Comparison of ENCODE assay signal across 32 cellular contexts in the genomic region with DNA sequence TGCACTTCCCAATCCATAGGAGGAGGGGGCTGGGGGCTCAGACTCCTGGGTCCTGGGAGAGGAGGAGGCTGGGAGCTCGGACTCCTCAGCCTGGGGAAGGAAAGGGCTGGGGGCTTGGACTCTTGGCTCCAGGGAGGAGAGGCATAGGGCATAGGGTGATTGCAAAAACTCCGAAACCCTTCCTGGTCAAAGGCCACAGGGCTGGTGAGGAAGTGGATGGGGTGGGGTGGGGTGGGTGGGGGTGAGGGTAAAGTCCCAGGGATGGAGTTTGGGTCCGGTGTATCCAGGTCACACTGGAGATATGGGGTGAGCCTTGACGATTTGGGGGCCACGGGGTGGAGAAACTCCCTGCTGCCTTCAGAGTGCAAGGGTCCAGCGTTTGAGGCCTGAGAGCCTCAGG. TPM values are rescaled to one million over a fixed set of nuclear protein-coding genes. Genes with fewer than 3 reads are reported as not detected.
DNase-seq lines count a peak whose midpoint lies in the region; ATAC-seq, FAIRE-seq and TF ChIP-seq lines count a peak whose summit lies in the region.
"Had no signal": no experiment of that assay in that cellular context is flagged by ENCODE, and none has a peak within 500 bp of the region (broad histone marks: within the 10 kb centered on the region; RNA-seq: fewer than 3 reads in every experiment).

No MANE protein-coding gene starts in this region.

- TF ChIP-seq EP300 in H1 (IDR thresholded peaks at IDR 0.05; ENCODE audit: borderline replicate concordance in 1 of 2, low read depth in 2 of 2, low read length in 2 of 2) (no peak), ovary (IDR thresholded peaks at IDR 0.05) (no peak)

- H3K27ac ChIP-seq in GM23338 (ENCODE audit: low read depth), result no peak overlapping the region
- no peak overlapping the region for H3K27ac ChIP-seq in H1 (ENCODE audit: low read depth, low read length)
- H3K27ac ChIP-seq in small intestine (ENCODE audit: low read depth in 1 of 2, low read length in 1 of 2), result peak overlapping the region; percentile 97 to 98
- no peak overlapping the region for H3K27ac ChIP-seq in ovary
- H3K27ac ChIP-seq: coronary artery, neutrophil had no signal

- peaks cover 10% of the 10 kb centered on the region; the same call in 1 of the 2 replicates for H3K23me2 ChIP-seq in H1 (ENCODE audit: low read depth, low read length)

- H3K4me1 Mint-ChIP-seq in GM23338, result no peaks in the 10 kb centered on the region
- peaks cover 7% of the 10 kb centered on the region for H3K4me1 Mint-ChIP-seq in mesothelial cell of epicardium
- H3K4me1 Mint-ChIP-seq: activated naive CD8-positive, alpha-beta T cell treated with anti-CD3 and anti-CD28 coated beads for 36 hours had no signal

- H3K27ac Mint-ChIP-seq in GM23338 (no peak overlapping the region), mesothelial cell of epicardium (peak overlapping the region; percentile 86)
- H3K27ac Mint-ChIP-seq: activated naive CD8-positive, alpha-beta T cell treated with anti-CD3 and anti-CD28 coated beads for 36 hours; brain; IgD-negative memory B cell had no signal

- H3K27me3 Mint-ChIP-seq in GM23338 (ENCODE audit: insufficient read depth, low read depth, poor library complexity), result peaks cover 4% of the 10 kb centered on the region
- peaks cover 49% of the 10 kb centered on the region for H3K27me3 Mint-ChIP-seq in mesothelial cell of epicardium (ENCODE audit: low read depth)

- H3K14ac ChIP-seq in H1 (ENCODE audit: insufficient read length), result no peak overlapping the region

- no peak for TF ChIP-seq RAD21 in H1 (IDR thresholded peaks at IDR 0.05 in 1 of 2, conservative IDR thresholded peaks at IDR 0.05 in 1 of 2; ENCODE audit: low read depth in 2 of 2, low read length in 2 of 2)

- H3K4ac ChIP-seq in H1 (replicated peaks; ENCODE audit: insufficient read length, low read depth, low read length), result no peak overlapping the region

- peaks cover 84% of the 10 kb centered on the region for H3K9me3 Mint-ChIP-seq in GM23338
- H3K9me3 Mint-ChIP-seq in mesothelial cell of epicardium, result no peaks in the 10 kb centered on the region
- H3K9me3 Mint-ChIP-seq: activated naive CD8-positive, alpha-beta T cell treated with anti-CD3 and anti-CD28 coated beads for 36 hours; activated T-cell treated with anti-CD3 and anti-CD28 coated beads, Interleukin-2, amount 50 U/mL, for 4 hours had no signal

- H3K4me2 ChIP-seq in GM23338, result peak overlapping the region; percentile 97
- H3K4me2 ChIP-seq in H1 (ENCODE audit: insufficient read depth in 1 of 2, low read depth in 2 of 2, low read length in 2 of 2), result peak overlapping the region; percentile 75 to 78
- H3K4me2 ChIP-seq: SK-N-SH had no signal

- FAIRE-seq in H1 (lab: Jason Lieb, UNC), result no peak
- no peak for FAIRE-seq in small intestine (lab: Jason Lieb, UNC)
- FAIRE-seq: endothelial cell of umbilical vein, urothelium cell line had no signal

- no peak overlapping the region for H4K91ac ChIP-seq in H1 (replicated peaks; ENCODE audit: insufficient read length, low read length)

- TF ChIP-seq CTCF in GM23338 (conservative IDR thresholded peaks at IDR 0.05; ENCODE audit: low read depth in 2 of 2) (no peak), H1 (IDR thresholded peaks at IDR 0.05; ENCODE audit: control extremely low read depth in 1 of 3, insufficient read depth in 1 of 3, low read depth in 1 of 3, low read length in 3 of 3) (no peak), mesothelial cell of epicardium (IDR thresholded peaks at IDR 0.05; ENCODE audit: unreplicated experiment) (no peak), GM13977 (IDR thresholded peaks at IDR 0.05; ENCODE audit: extremely low read depth, insufficient read depth, missing control alignments) (no peak), ovary (IDR thresholded peaks at IDR 0.05) (no peak)

- H3K4me3 Mint-ChIP-seq in GM23338 (no peak overlapping the region), mesothelial cell of epicardium (peak overlapping the region; percentile 67)
- H3K4me3 Mint-ChIP-seq: activated naive CD8-positive, alpha-beta T cell treated with anti-CD3 and anti-CD28 coated beads for 36 hours; activated T-cell treated with anti-CD3 and anti-CD28 coated beads, Interleukin-2, amount 50 U/mL, for 4 hours had no signal

- peaks cover 41% of the 10 kb centered on the region for H3K36me3 Mint-ChIP-seq in GM23338 (ENCODE audit: low read depth)
- H3K36me3 Mint-ChIP-seq in mesothelial cell of epicardium, result peaks cover 2% of the 10 kb centered on the region
- H3K36me3 Mint-ChIP-seq: activated naive CD8-positive, alpha-beta T cell treated with anti-CD3 and anti-CD28 coated beads for 36 hours had no signal

- no peak overlapping the region for H3K23ac ChIP-seq in H1 (ENCODE audit: insufficient read length)

- no peak overlapping the region for H2BK20ac ChIP-seq in H1 (ENCODE audit: low read length)

- H3K9me3 ChIP-seq in H1 (ENCODE audit: insufficient read depth in 2 of 2, low read depth in 1 of 2, low read length in 1 of 2) (no peaks in the 10 kb centered on the region; a peak in 1 of 4 replicates), small intestine (ENCODE audit: control insufficient read depth, low read depth) (no peaks in the 10 kb centered on the region), ovary (no peaks in the 10 kb centered on the region)
- H3K9me3 ChIP-seq: neutrophil, SK-N-SH had no signal

- TF ChIP-seq POLR2A in H1 (IDR thresholded peaks at IDR 0.05; ENCODE audit: control extremely low read depth in 1 of 2, low read depth in 2 of 2, low read length in 2 of 2) (no peak), ovary (IDR thresholded peaks at IDR 0.05) (no peak)

- no peak overlapping the region for H3K18ac ChIP-seq in H1 (ENCODE audit: extremely low read depth, low read length)

- intact Hi-C loops in ovary (cut with DNase I), result no loop called here

- H3F3A ChIP-seq in GM23338 (replicated peaks; ENCODE audit: low read depth), result peaks cover 11% of the 10 kb centered on the region; the same call in 1 of the 2 replicates

- no peak overlapping the region for H4K5ac ChIP-seq in H1 (ENCODE audit: insufficient read length, low read depth, low read length)

- H2AK5ac ChIP-seq in H1 (ENCODE audit: low read depth, low read length), result no peak overlapping the region

- no peak overlapping the region for H4K8ac ChIP-seq in H1 (ENCODE audit: extremely low read depth, insufficient read depth, low read length)

- no peaks in the 10 kb centered on the region for H3K9me2 ChIP-seq in GM23338 (ENCODE audit: insufficient read depth)
- H3K9me2 ChIP-seq: SK-N-SH had no signal

- H2BK120ac ChIP-seq in H1 (replicated peaks; ENCODE audit: low read depth, low read length), result no peak overlapping the region

- WGBS in H1 (ENCODE audit: extremely low coverage in 1 of 2, insufficient coverage in 1 of 2, insufficient read length in 1 of 2, insufficient replicate concordance in 2 of 2, low coverage in 1 of 2, low lambda C conversion rate in 2 of 2, missing lambda C conversion rate in 1 of 2), 2 experiments, result 100% methylated on average over 2 of the region's 6 CpGs; no CpG with 5 or more reads in 1 of the 2 experiments
- WGBS in small intestine, 3 donors, result 16 to 55% (median 37%) methylated on average over 6 of the region's 6 CpGs
- WGBS in ovary, 3 donors, result 61 to 76% (median 67%) methylated on average over 6 of the region's 6 CpGs

- no peak overlapping the region for H2BK12ac ChIP-seq in H1 (ENCODE audit: low read depth, low read length)

- ATAC-seq in GM23338, result no peak
- ATAC-seq: activated T-cell treated with anti-CD3 and anti-CD28 coated beads, Interleukin-2, amount 50 U/mL, for 4 hours had no signal

- no peak overlapping the region for H2BK15ac ChIP-seq in H1 (ENCODE audit: low read length)

- no peak overlapping the region for H2BK5ac ChIP-seq in H1 (ENCODE audit: low read depth, low read length)

- POLR2A ChIA-PET in H1 (lab: Charles Lee; ENCODE audit: partially characterized antibody), result interaction anchor here (1.5 kb wide), 1 partner anchor 12 kb away, joined by 4 read pairs; no protein-coding TSS in a partner anchor

- H3K4me1 ChIP-seq in GM23338 (ENCODE audit: insufficient read depth), result 0 out of 2 replicates have a peak, but pooled peaks cover 4% of the 10 kb centered on the region
- H3K4me1 ChIP-seq in H1 (replicated peaks in 1 of 4; ENCODE audit: control insufficient read depth in 3 of 4, insufficient read depth in 4 of 4, low read length in 3 of 4), result peaks cover 0 to 5% (median 2%) of the 10 kb centered on the region in 4 experiments; a peak in 5 of 7 replicates
- peaks cover 0 to 2% of the 10 kb centered on the region in 2 donors for H3K4me1 ChIP-seq in small intestine (ENCODE audit: control insufficient read depth in 2 of 2, insufficient read depth in 1 of 2, low read depth in 1 of 2, low read length in 1 of 2)
- peaks cover 3% of the 10 kb centered on the region for H3K4me1 ChIP-seq in ovary (ENCODE audit: insufficient read depth)

- 0 out of 2 replicates have a peak, but pooled peaks cover 9% of the 10 kb centered on the region for H4K20me1 ChIP-seq in GM23338 (replicated peaks; ENCODE audit: insufficient read depth)
- H4K20me1 ChIP-seq in H1 (replicated peaks in 1 of 2; ENCODE audit: control insufficient read depth in 1 of 2, insufficient read depth in 2 of 2, low read length in 2 of 2), result peaks cover 0 to 8% of the 10 kb centered on the region in 2 experiments

- peak overlapping the region; percentile 86 for H3K4me3 ChIP-seq in GM23338
- peak overlapping the region; percentile 52 to 71 (median 65) for H3K4me3 ChIP-seq in H1 (ENCODE audit: extremely low read depth in 1 of 4, insufficient read depth in 2 of 4, low read depth in 3 of 4, low read length in 4 of 4)
- H3K4me3 ChIP-seq in small intestine (ENCODE audit: low read depth in 1 of 2, low read length in 2 of 2), result peak overlapping the region in 1 of 2 donors; percentile 45
- no peak overlapping the region for H3K4me3 ChIP-seq in ovary

- H3K9ac ChIP-seq in H1 (replicated peaks in 1 of 4; ENCODE audit: extremely low read depth in 1 of 4, low read depth in 3 of 4, low read length in 3 of 4), result no peak overlapping the region
- H3K9ac ChIP-seq: SK-N-SH had no signal

- H3K79me1 ChIP-seq in H1 (ENCODE audit: low read depth, low read length), result no peaks in the 10 kb centered on the region; the same call in none of the 2 replicates

- peaks cover 15% of the 10 kb centered on the region for H3K27me3 ChIP-seq in GM23338 (ENCODE audit: insufficient read depth)
- H3K27me3 ChIP-seq in H1 (replicated peaks in 1 of 4; ENCODE audit: control insufficient read depth in 3 of 4, extremely low read depth in 1 of 4, insufficient read depth in 3 of 4, low read length in 3 of 4), result peaks cover 0 to 13% (median 7%) of the 10 kb centered on the region in 4 experiments; a peak in 6 of 7 replicates
- H3K27me3 ChIP-seq in small intestine (ENCODE audit: control insufficient read depth in 2 of 2, insufficient read depth in 2 of 2, low read length in 2 of 2), result peaks cover 0 to 6% of the 10 kb centered on the region in 2 donors
- H3K27me3 ChIP-seq in ovary, result no peaks in the 10 kb centered on the region

- H3K56ac ChIP-seq in H1 (replicated peaks; ENCODE audit: insufficient read length, low read depth, low read length), result no peak overlapping the region

- no peaks in the 10 kb centered on the region for H3K79me2 ChIP-seq in GM23338 (replicated peaks; ENCODE audit: insufficient read depth)
- no peaks in the 10 kb centered on the region for H3K79me2 ChIP-seq in H1 (ENCODE audit: control insufficient read depth in 1 of 2, insufficient read depth in 2 of 2, low read length in 2 of 2)

- CTCF ChIA-PET in H1 (lab: Charles Lee; ENCODE audit: partially characterized antibody), result interaction anchor here (1.4 kb wide), 1 partner anchor 29 kb away, joined by 3 read pairs; no protein-coding TSS in a partner anchor

- H3K36me3 ChIP-seq in GM23338 (ENCODE audit: insufficient read depth) (no peaks in the 10 kb centered on the region), H1 (ENCODE audit: control insufficient read depth in 2 of 4, insufficient read depth in 4 of 4, low read length in 3 of 4) (peaks cover 0 to 10% (median 2%) of the 10 kb centered on the region in 4 experiments; a peak in 2 of 8 replicates), small intestine (ENCODE audit: control insufficient read depth in 2 of 2, insufficient read depth in 2 of 2, low read length in 2 of 2) (peaks cover 0 to 5% of the 10 kb centered on the region in 2 donors), ovary (no peaks in the 10 kb centered on the region)
- H3K36me3 ChIP-seq: neutrophil had no signal

- DNase-seq in GM23338 (ENCODE audit: low spot score) (no peak), H1 (ENCODE audit: low read depth in 1 of 2, low spot score in 2 of 2) (no peak), mesothelial cell of epicardium (ENCODE audit: low spot score in 2 of 2, unreplicated experiment in 2 of 2) (no peak), small intestine (peak; percentile 96), GM13977 (ENCODE audit: low spot score) (no peak), ovary (no peak)
- no peak for DNase-seq in stimulated activated CD4-positive, alpha-beta T cell treated with anti-CD3 and anti-CD28 coated beads, Interleukin-15, amount 100 ng/mL, for 24 hours
- no peak for DNase-seq in activated naive CD4-positive, alpha-beta T cell (lab: John Stamatoyannopoulos, UW)
- DNase-seq: ACHN; activated CD4-positive, CD25-positive, alpha-beta regulatory T cell treated with anti-CD3 and anti-CD28 coated beads, Interleukin-2, amount 50 U/mL, for 72 hours; activated naive CD8-positive, alpha-beta T cell treated with anti-CD3 and anti-CD28 coated beads for 36 hours; activated T-cell treated with anti-CD3 and anti-CD28 coated beads, Interleukin-2, amount 50 U/mL, for 4 hours; C1 segment of cervical spinal cord; DMS 273 treated with DMSO at 0.1 percent for 48 hours; hippocampal formation; islet precursor cell; midbrain; MM.1S; NCI-H226; SK-N-SH; stimulated activated CD4-positive, alpha-beta T cell treated with anti-CD3 and anti-CD28 coated beads, Interleukin-1b, Interleukin-23, amount 100 ng/mL, for 48 hours; stimulated activated naive CD4-positive, alpha-beta T cell treated with Interleukin-2 at 50 U/mL for 16 hours; T1000 had no signal

- in situ Hi-C loops in GM13977 (cut with MboI; ENCODE audit: low pct_unique_long_range_greater_than_20kb, low sequenced_read_pairs, unreplicated experiment), result no loop called here

- H2AFZ ChIP-seq in GM23338, result no peak overlapping the region
- no peak overlapping the region for H2AFZ ChIP-seq in H1 (ENCODE audit: low read length)

RNA-seq across cellular contexts. Expression of gene MYH14, which starts 2.8 kb away (rescaled TPM):
- total RNA-seq in GM23338 (2014; rRNA removed; shearing (Covaris generic)), result 25.5 and 27.3 TPM in 2 replicates
- 27.5 and 29.1 TPM in 2 replicates for polyA plus RNA-seq in GM23338 (2016; fragmentation: Nextera tagmentation; extraction: Ambion mirVana)
- 25.7 and 28.6 TPM in 2 replicates for total RNA-seq in H1 (2021; fragmentation: NEBNext Ultra II Directional; extraction: Animal tissue kit (Norgen Biotek cat#: 25700))
- polyA plus RNA-seq in H1 (2011; rRNA removed), result 17.3 and 25.3 TPM in 2 replicates
- 19.4 TPM for polyA plus RNA-seq in H1 (2011; cell fraction: cytosol; rRNA removed)
- polyA plus RNA-seq in H1 (2011; cell fraction: nucleus; rRNA removed), result 34.3 TPM
- 13.5 to 25.2 TPM (median 23.2 TPM) in 4 replicates for polyA plus RNA-seq in H1 (2012, experiment 1 of 2)
- polyA plus RNA-seq in H1 (2012, experiment 2 of 2), result 12.8 TPM
- 11.0 TPM for polyA plus RNA-seq in H1 (2013, experiment 1 of 2)
- 10.4 TPM for polyA plus RNA-seq in H1 (2013, experiment 2 of 2)
- polyA minus RNA-seq in H1 (2011; rRNA and poly(A)+ RNA removed), result 16.9 and 19.5 TPM in 2 replicates
- 19.5 TPM for polyA minus RNA-seq in H1 (2011; cell fraction: cytosol; rRNA and poly(A)+ RNA removed)
- polyA minus RNA-seq in H1 (2011; cell fraction: nucleus; rRNA and poly(A)+ RNA removed), result 26.9 TPM
- 52.3 to 56.6 TPM (median 53.8 TPM) in 3 replicates for total RNA-seq in mesothelial cell of epicardium
- polyA plus RNA-seq in small intestine, result 100 to 1,000 TPM; 202 to 392 (median 216) TPM
- 10 to 100 TPM in 3 of 7 donors, 1 to 10 TPM in 2, under 1 TPM in 2; 0.23 to 82.1 (median 7.4) TPM for total RNA-seq in ovary
- polyA plus RNA-seq in ovary, result under 1 TPM; 0.31 to 0.48 TPM
- total RNA-seq: activated naive CD8-positive, alpha-beta T cell treated with anti-CD3 and anti-CD28 coated beads for 36 hours; fibroblast of villous mesenchyme had no signal
- polyA plus RNA-seq: endothelial cell of umbilical vein, IgD-negative memory B cell had no signal

RNA-seq across cellular contexts. Expression of gene IZUMO2, which starts 43.1 kb away (rescaled TPM):
- total RNA-seq in GM23338 (2014; rRNA removed; shearing (Covaris generic)), result 3.1 TPM in 1 of 2 replicates, not detected in the other
- polyA plus RNA-seq in GM23338 (2016; fragmentation: Nextera tagmentation; extraction: Ambion mirVana), result 5.0 and 6.2 TPM in 2 replicates
- total RNA-seq in H1 (2021; fragmentation: NEBNext Ultra II Directional; extraction: Animal tissue kit (Norgen Biotek cat#: 25700)), result 0.94 and 1.7 TPM in 2 replicates
- polyA plus RNA-seq in H1 (2011; rRNA removed), result 1.9 TPM in 2 replicates
- polyA plus RNA-seq in H1 (2011; cell fraction: cytosol; rRNA removed), result 2.3 TPM
- polyA plus RNA-seq in H1 (2011; cell fraction: nucleus; rRNA removed), result 2.6 TPM
- polyA plus RNA-seq in H1 (2012, experiment 1 of 2), result 1.4 to 3.6 TPM (median 2.6 TPM) in 4 replicates
- 1.4 TPM for polyA plus RNA-seq in H1 (2012, experiment 2 of 2)
- polyA plus RNA-seq in H1 (2013, experiment 1 of 2), result 2.1 TPM
- 2.2 TPM for polyA plus RNA-seq in H1 (2013, experiment 2 of 2)
- polyA minus RNA-seq in H1 (2011; rRNA and poly(A)+ RNA removed), result 0.66 TPM in 1 of 2 replicates, not detected in the other
- 2.3 TPM for polyA minus RNA-seq in H1 (2011; cell fraction: cytosol; rRNA and poly(A)+ RNA removed)
- not detected for polyA minus RNA-seq in H1 (2011; cell fraction: nucleus; rRNA and poly(A)+ RNA removed)
- not detected in 3 replicates for total RNA-seq in mesothelial cell of epicardium
- under 1 TPM in 1 of 3 donors, not detected in 2; 0.09 TPM for polyA plus RNA-seq in small intestine
- not detected for total RNA-seq in ovary
- polyA plus RNA-seq in ovary, result not detected
- total RNA-seq: activated naive CD8-positive, alpha-beta T cell treated with anti-CD3 and anti-CD28 coated beads for 36 hours; activated T-cell treated with anti-CD3 and anti-CD28 coated beads, Interleukin-2, amount 50 U/mL, for 4 hours; endothelial cell of umbilical vein; fibroblast of villous mesenchyme; G401; H4 had no signal
- polyA plus RNA-seq: endothelial cell of umbilical vein, IgD-negative memory B cell, SK-N-SH had no signal

Comparison
In these comparisons a context has a peak if more than half of its experiments do, and no peak if none do; other contexts are left out.
1. H3K27ac ChIP-seq: peak in small intestine (2 of 2); none in GM23338 (single experiment), H1 (single experiment) and ovary (0 of 2).